29 cellular contexts compared by ENCODE assay signal in the genomic region with DNA sequence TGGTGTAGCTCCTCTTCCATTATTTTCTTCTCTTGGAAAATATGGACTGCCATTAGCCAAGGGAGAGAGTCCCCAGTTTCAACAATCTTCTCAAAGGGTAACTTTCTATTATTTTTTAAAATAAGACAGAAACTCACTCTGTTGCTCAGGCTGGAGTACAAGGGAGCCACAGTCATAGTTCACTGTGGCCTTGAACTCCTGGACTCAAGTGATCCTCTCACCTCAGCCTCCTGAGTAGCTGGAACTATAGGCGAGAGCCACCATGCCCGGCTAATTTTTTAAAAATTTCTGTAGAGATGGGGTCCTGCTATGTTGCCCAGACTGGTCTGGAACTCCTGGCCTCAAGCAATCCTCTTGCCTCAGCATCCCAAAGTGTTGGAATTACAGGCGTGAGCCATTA.
"Had no signal": no experiment of that assay in that cellular context is flagged by ENCODE, and none has a peak within 500 bp of the region (broad histone marks: within the 10 kb centered on the region; RNA-seq: fewer than 3 reads in every experiment).

No MANE protein-coding gene starts in this region.

- H3K9ac ChIP-seq: neural progenitor cell, parathyroid adenoma had no signal

- H3K79me2 ChIP-seq: parathyroid adenoma had no signal

- H3K9me3 Mint-ChIP-seq: immature natural killer cell; natural killer cell; nephron progenitor cell; neural progenitor cell; stimulated activated naive CD8-positive, alpha-beta T cell treated with anti-CD3 and anti-CD28 coated beads, Interleukin-15, Interleukin-2, amounts not matched to agents 100 ng/mL and 50 ng/mL, for 24 hours had no signal

- H3K4me1 ChIP-seq: left lung, lower lobe of right lung, neural progenitor cell, parathyroid adenoma, right atrium auricular region, tibial artery, upper lobe of right lung had no signal

- H3K27me3 Mint-ChIP-seq: stimulated activated naive CD8-positive, alpha-beta T cell treated with anti-CD3 and anti-CD28 coated beads, Interleukin-15, Interleukin-2, amounts not matched to agents 100 ng/mL and 50 ng/mL, for 24 hours had no signal

- DNase-seq: hippocampal formation; immature natural killer cell; kidney; left colon; left lung; lower lobe of right lung; mammary epithelial cell; mesenchymal stem cell; natural killer cell; nephron progenitor cell; occipital lobe; stimulated activated CD4-positive, alpha-beta T cell treated with anti-CD3 and anti-CD28 coated beads, Interleukin-12 subunit alpha, Interleukin-12 subunit beta, amount 100 ng/mL, for 4 hours; stimulated activated CD4-positive, alpha-beta T cell treated with anti-CD3 and anti-CD28 coated beads, Interleukin-15, amount 100 ng/mL, for 24 hours; stimulated activated CD4-positive, alpha-beta T cell treated with anti-CD3 and anti-CD28 coated beads, Interleukin-2, amount 100 ng/mL, for 24 hours; stimulated activated CD4-positive, alpha-beta T cell treated with anti-CD3 and anti-CD28 coated beads, Interleukin-4, amount 100 ng/mL, for 1 hour; stimulated activated naive CD4-positive, alpha-beta T cell; upper lobe of right lung had no signal

- H3K27ac ChIP-seq: left lung, lower lobe of right lung, neural progenitor cell, neutrophil, parathyroid adenoma, right atrium auricular region, skin epidermis, suprapubic skin, thoracic aorta, tibial artery, upper lobe of right lung had no signal

- H3K27ac Mint-ChIP-seq: nephron progenitor cell; neural progenitor cell; stimulated activated naive CD8-positive, alpha-beta T cell treated with anti-CD3 and anti-CD28 coated beads, Interleukin-15, Interleukin-2, amounts not matched to agents 100 ng/mL and 50 ng/mL, for 24 hours had no signal

- H2AFZ ChIP-seq: neural progenitor cell, parathyroid adenoma had no signal

- H3K4me3 Mint-ChIP-seq: immature natural killer cell; natural killer cell; nephron progenitor cell; neural progenitor cell; stimulated activated naive CD8-positive, alpha-beta T cell treated with anti-CD3 and anti-CD28 coated beads, Interleukin-15, Interleukin-2, amounts not matched to agents 100 ng/mL and 50 ng/mL, for 24 hours had no signal

- H3K9me3 ChIP-seq: left lung, lower lobe of right lung, neutrophil, right atrium auricular region, suprapubic skin, thoracic aorta, tibial artery, upper lobe of right lung had no signal

- FAIRE-seq: islet of Langerhans, kidney, urothelium cell line had no signal

- H3K4me3 ChIP-seq: left lung, lower lobe of right lung, neural progenitor cell, right atrium auricular region, skin epidermis, suprapubic skin, thoracic aorta, tibial artery, upper lobe of right lung had no signal

- ATAC-seq: left colon, left lung, lower lobe of right lung, natural killer cell, sciatic nerve, upper lobe of right lung had no signal

- H3K4me1 Mint-ChIP-seq: nephron progenitor cell, neural progenitor cell had no signal

- H3K27me3 ChIP-seq: left lung, neural progenitor cell, neutrophil, right atrium auricular region, suprapubic skin, tibial artery, upper lobe of right lung had no signal

- H3K4me2 ChIP-seq: neural progenitor cell had no signal

- H3K36me3 ChIP-seq: neural progenitor cell had no signal
